In the genomic region with DNA sequence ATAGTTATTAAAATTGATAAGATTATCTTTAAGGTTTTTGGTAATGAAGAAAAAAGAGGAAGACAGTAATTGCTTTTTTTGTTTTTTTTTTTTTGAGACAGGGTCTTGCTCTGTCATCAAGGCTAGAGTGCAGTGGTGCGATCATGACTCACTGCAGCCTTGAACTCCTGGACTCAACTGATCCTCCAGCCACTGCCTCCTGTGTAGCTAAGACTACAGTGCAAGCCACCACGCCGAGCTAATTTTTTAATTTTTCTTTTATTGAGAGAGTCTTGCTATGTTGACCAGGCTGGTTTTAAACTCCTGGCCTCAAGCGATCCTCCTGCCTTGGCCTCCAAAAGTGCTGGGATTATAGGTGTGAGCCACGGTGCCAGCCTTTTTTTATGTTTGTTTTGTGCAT, we compare ENCODE assay signal across 8 cellular contexts. TPM values are rescaled to one million over a fixed set of nuclear protein-coding genes. Genes with fewer than 3 reads are reported as not detected.
"Had no signal": no experiment of that assay in that cellular context is flagged by ENCODE, and none has a peak within 500 bp of the region (broad histone marks: within the 10 kb centered on the region; RNA-seq: fewer than 3 reads in every experiment).

No MANE protein-coding gene starts in this region.

RNA-seq across cellular contexts. Expression of a gene that starts 5.7 kb away (rescaled TPM):
- total RNA-seq: M059J, NCI-H460, OCI-LY7, PC-9, Right ventricle myocardium superior, RPMI7951, SJSA1 had no signal
- polyA plus RNA-seq: SK-N-SH had no signal
